ENCODE assay signal across 23 cellular contexts in the genomic region with DNA sequence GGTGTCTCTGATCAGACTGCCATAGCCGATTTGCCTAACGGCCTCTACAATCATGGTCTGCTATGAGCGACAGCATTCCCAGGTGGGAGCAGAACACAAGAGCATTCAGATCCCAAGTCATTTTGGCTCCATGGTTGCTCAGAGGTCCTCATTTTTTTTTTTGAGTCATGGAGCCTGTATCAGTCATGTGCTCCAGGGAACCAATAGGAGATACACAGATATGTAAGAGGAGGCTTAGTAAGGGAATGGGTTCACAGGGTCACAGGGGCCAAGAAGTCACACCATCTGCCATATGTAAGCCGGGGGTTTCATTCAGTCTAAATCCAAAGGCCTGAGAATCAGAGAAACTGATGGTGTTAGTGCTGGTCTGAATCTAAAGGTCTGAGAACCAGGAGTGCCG. TPM values are rescaled to one million over a fixed set of nuclear protein-coding genes. Genes with fewer than 3 reads are reported as not detected.
A peak's percentile ranks its signal among the peaks of the same experiment; 100 is the strongest.
DNase-seq lines count a peak whose midpoint lies in the region; ATAC-seq, FAIRE-seq and TF ChIP-seq lines count a peak whose summit lies in the region.
"Had no signal": no experiment of that assay in that cellular context is flagged by ENCODE, and none has a peak within 500 bp of the region (broad histone marks: within the 10 kb centered on the region; RNA-seq: fewer than 3 reads in every experiment).

No MANE protein-coding gene starts in this region.

- H3K9me2 ChIP-seq in hepatocyte (replicated peaks; ENCODE audit: insufficient read depth), result no peaks in the 10 kb centered on the region

- no peak overlapping the region for H2BK5ac ChIP-seq in H1 (ENCODE audit: low read depth, low read length)

- H2BK20ac ChIP-seq in H1 (ENCODE audit: low read length), result no peak overlapping the region

- TF ChIP-seq RAD21 in H1 (IDR thresholded peaks at IDR 0.05 in 1 of 2, conservative IDR thresholded peaks at IDR 0.05 in 1 of 2; ENCODE audit: low read depth in 2 of 2, low read length in 2 of 2), result no peak

- H2AFZ ChIP-seq in H1 (ENCODE audit: low read length) (no peak overlapping the region), hepatocyte (no peak overlapping the region)
- H2AFZ ChIP-seq: GM23248 had no signal

- H3K9me3 ChIP-seq in BLaER1 (peaks cover 11% of the 10 kb centered on the region; the same call in 1 of the 2 replicates), H1 (ENCODE audit: insufficient read depth in 2 of 2, low read depth in 1 of 2, low read length in 1 of 2) (no peaks in the 10 kb centered on the region), hepatocyte (ENCODE audit: low read depth) (no peaks in the 10 kb centered on the region)

- no peak overlapping the region for H3K9ac ChIP-seq in BLaER1
- H3K9ac ChIP-seq in H1 (replicated peaks in 1 of 4; ENCODE audit: extremely low read depth in 1 of 4, low read depth in 3 of 4, low read length in 3 of 4), result no peak overlapping the region
- H3K9ac ChIP-seq: GM23248 had no signal

- no peaks in the 10 kb centered on the region for H4K20me1 ChIP-seq in BLaER1
- H4K20me1 ChIP-seq in H1 (replicated peaks in 1 of 2; ENCODE audit: control insufficient read depth in 1 of 2, insufficient read depth in 2 of 2, low read length in 2 of 2), result peaks cover 0 to 2% of the 10 kb centered on the region in 2 experiments
- no peaks in the 10 kb centered on the region for H4K20me1 ChIP-seq in hepatocyte (ENCODE audit: insufficient read depth, poor library complexity, severe bottlenecking)

- DNase-seq in activated CD8-positive, alpha-beta T cell treated with anti-CD3 and anti-CD28 coated beads, Interleukin-2, amount 10 ng/mL, durations not matched to agents 7 days and 5 days, result no peak
- DNase-seq in activated CD8-positive, alpha-beta T cell treated with anti-CD3 and anti-CD28 coated beads for 36 hours, result no peak
- peak; percentile 10 for DNase-seq in NCI-H82 treated with DMSO at 0.1 percent for 48 hours (lab: John Stamatoyannopoulos, UW; ENCODE audit: unreplicated experiment)
- DNase-seq in H1 (ENCODE audit: low read depth in 1 of 2, low spot score in 2 of 2), result no peak
- no peak for DNase-seq in hepatocyte (ENCODE audit: low spot score)
- DNase-seq in NCI-H2227 treated with DMSO at 0.1 percent for 48 hours (lab: John Stamatoyannopoulos, UW), result no peak
- DNase-seq: C1 segment of cervical spinal cord; Calu3; CD4-positive, alpha-beta memory T cell; COR-L47; DMS53; DMS79 treated with DMSO at 0.1 percent for 48 hours; GF-D8; GM23248; H9 had no signal

- no peaks in the 10 kb centered on the region for H3K79me1 ChIP-seq in H1 (ENCODE audit: low read depth, low read length)

- no peak overlapping the region for H4K5ac ChIP-seq in H1 (ENCODE audit: insufficient read length, low read depth, low read length)

- H2BK120ac ChIP-seq in H1 (replicated peaks; ENCODE audit: low read depth, low read length), result no peak overlapping the region

- no peaks in the 10 kb centered on the region for H3K23me2 ChIP-seq in H1 (ENCODE audit: low read depth, low read length)

- H3K4ac ChIP-seq in H1 (replicated peaks; ENCODE audit: insufficient read length, low read depth, low read length), result no peak overlapping the region

- H3K4me3 ChIP-seq in BLaER1 (no peak overlapping the region), H1 (ENCODE audit: extremely low read depth in 1 of 4, insufficient read depth in 2 of 4, low read depth in 3 of 4, low read length in 4 of 4) (no peak overlapping the region), hepatocyte (no peak overlapping the region)
- H3K4me3 ChIP-seq: GM23248 had no signal

- no peak overlapping the region for H3K4me3 Mint-ChIP-seq in activated CD8-positive, alpha-beta T cell treated with anti-CD3 and anti-CD28 coated beads, Interleukin-2, amount 10 ng/mL, durations not matched to agents 7 days and 5 days
- H3K4me3 Mint-ChIP-seq in activated CD8-positive, alpha-beta T cell treated with anti-CD3 and anti-CD28 coated beads for 36 hours, result no peak overlapping the region
- H3K4me3 Mint-ChIP-seq: B cell, H9 had no signal

- no peak for ATAC-seq in activated CD8-positive, alpha-beta T cell treated with anti-CD3 and anti-CD28 coated beads, Interleukin-2, amount 10 ng/mL, durations not matched to agents 7 days and 5 days
- ATAC-seq in activated CD8-positive, alpha-beta T cell treated with anti-CD3 and anti-CD28 coated beads for 36 hours, result no peak
- ATAC-seq in GM21360 (IDR thresholded peaks at IDR 0.05; ENCODE audit: unreplicated experiment), result no peak
- ATAC-seq: HCT116 had no signal

- TF ChIP-seq CTCF in activated CD8-positive, alpha-beta T cell treated with anti-CD3 and anti-CD28 coated beads for 36 hours (IDR thresholded peaks at IDR 0.05), result no peak
- TF ChIP-seq CTCF in H1 (IDR thresholded peaks at IDR 0.05; ENCODE audit: control extremely low read depth in 1 of 3, insufficient read depth in 1 of 3, low read depth in 1 of 3, low read length in 3 of 3), result no peak
- TF ChIP-seq CTCF in hepatocyte (IDR thresholded peaks at IDR 0.05; ENCODE audit: poor library complexity), result no peak

- H3K36me3 ChIP-seq in BLaER1, result peaks cover 7% of the 10 kb centered on the region; the same call in 1 of the 2 replicates
- H3K36me3 ChIP-seq in H1 (ENCODE audit: control insufficient read depth in 2 of 4, insufficient read depth in 4 of 4, low read length in 3 of 4), result no peaks in the 10 kb centered on the region
- no peaks in the 10 kb centered on the region for H3K36me3 ChIP-seq in hepatocyte (replicated peaks; ENCODE audit: insufficient read depth, low read depth)

- H3K4me2 ChIP-seq in BLaER1, result peak overlapping the region; percentile 76
- no peak overlapping the region for H3K4me2 ChIP-seq in H1 (ENCODE audit: insufficient read depth in 1 of 2, low read depth in 2 of 2, low read length in 2 of 2)
- no peak overlapping the region for H3K4me2 ChIP-seq in hepatocyte

- no peak overlapping the region for H3K23ac ChIP-seq in H1 (ENCODE audit: insufficient read length)

- H3K27me3 Mint-ChIP-seq in activated CD8-positive, alpha-beta T cell treated with anti-CD3 and anti-CD28 coated beads, Interleukin-2, amount 10 ng/mL, durations not matched to agents 7 days and 5 days (ENCODE audit: low read depth), result no peaks in the 10 kb centered on the region
- H3K27me3 Mint-ChIP-seq in activated CD8-positive, alpha-beta T cell treated with anti-CD3 and anti-CD28 coated beads for 36 hours, result no peaks in the 10 kb centered on the region
- H3K27me3 Mint-ChIP-seq: B cell; CD4-positive, alpha-beta memory T cell had no signal

- intact Hi-C loops in activated CD8-positive, alpha-beta T cell treated with anti-CD3 and anti-CD28 coated beads for 36 hours (cut with micrococcal nuclease), result no loop called here

- H3K27me3 ChIP-seq in BLaER1 (no peaks in the 10 kb centered on the region), H1 (replicated peaks in 1 of 4; ENCODE audit: control insufficient read depth in 3 of 4, extremely low read depth in 1 of 4, insufficient read depth in 3 of 4, low read length in 3 of 4) (no peaks in the 10 kb centered on the region), hepatocyte (no peaks in the 10 kb centered on the region)

- H3K14ac ChIP-seq in H1 (ENCODE audit: insufficient read length), result no peak overlapping the region

- POLR2A ChIA-PET in activated CD8-positive, alpha-beta T cell treated with anti-CD3 and anti-CD28 coated beads, Interleukin-2, amount 10 ng/mL, durations not matched to agents 7 days and 5 days (lab: Charles Lee), result no interaction called here
- POLR2A ChIA-PET in activated CD8-positive, alpha-beta T cell treated with anti-CD3 and anti-CD28 coated beads for 36 hours (lab: Charles Lee), result no interaction called here
- POLR2A ChIA-PET in H1 (lab: Charles Lee; ENCODE audit: partially characterized antibody), result no interaction called here

- no peak for FAIRE-seq in H1 (lab: Jason Lieb, UNC)
- FAIRE-seq: A204.1, GM12891, GM18507 had no signal

- H3K79me2 ChIP-seq in H1 (ENCODE audit: control insufficient read depth in 1 of 2, insufficient read depth in 2 of 2, low read length in 2 of 2), result no peaks in the 10 kb centered on the region; a peak in 1 of 4 replicates
- H3K79me2 ChIP-seq in hepatocyte, result no peaks in the 10 kb centered on the region

- CTCF ChIA-PET in activated CD8-positive, alpha-beta T cell treated with anti-CD3 and anti-CD28 coated beads, Interleukin-2, amount 10 ng/mL, durations not matched to agents 7 days and 5 days (lab: Charles Lee), result no interaction called here
- CTCF ChIA-PET in activated CD8-positive, alpha-beta T cell treated with anti-CD3 and anti-CD28 coated beads for 36 hours (lab: Charles Lee), result no interaction called here
- CTCF ChIA-PET in H1 (lab: Charles Lee; ENCODE audit: partially characterized antibody), result no interaction called here

- H4K8ac ChIP-seq in H1 (ENCODE audit: extremely low read depth, insufficient read depth, low read length), result no peak overlapping the region

- H2BK12ac ChIP-seq in H1 (ENCODE audit: low read depth, low read length), result 0 out of 2 replicates have a peak overlapping the region, but pooled peaks have one; percentile 27

- no peak overlapping the region for H3K56ac ChIP-seq in H1 (replicated peaks; ENCODE audit: insufficient read length, low read depth, low read length)

- H3K36me3 Mint-ChIP-seq in activated CD8-positive, alpha-beta T cell treated with anti-CD3 and anti-CD28 coated beads, Interleukin-2, amount 10 ng/mL, durations not matched to agents 7 days and 5 days (ENCODE audit: low read depth), result peaks cover 15% of the 10 kb centered on the region
- peaks cover 1% of the 10 kb centered on the region for H3K36me3 Mint-ChIP-seq in activated CD8-positive, alpha-beta T cell treated with anti-CD3 and anti-CD28 coated beads for 36 hours (ENCODE audit: low read depth)

- no peak overlapping the region for H2AK5ac ChIP-seq in H1 (ENCODE audit: low read depth, low read length)

- no peak overlapping the region for H4K91ac ChIP-seq in H1 (replicated peaks; ENCODE audit: insufficient read length, low read length)

- 95% methylated on average over 5 of the region's 5 CpGs; no CpG with 5 or more reads in 1 of the 2 experiments for WGBS in H1 (ENCODE audit: extremely low coverage in 1 of 2, insufficient coverage in 1 of 2, insufficient read length in 1 of 2, insufficient replicate concordance in 2 of 2, low coverage in 1 of 2, low lambda C conversion rate in 2 of 2, missing lambda C conversion rate in 1 of 2), 2 experiments
- 96% methylated on average over 5 of the region's 5 CpGs for WGBS in hepatocyte (ENCODE audit: low lambda C conversion rate, missing lambda C conversion rate)

- peaks cover 22% of the 10 kb centered on the region for H3K4me1 Mint-ChIP-seq in activated CD8-positive, alpha-beta T cell treated with anti-CD3 and anti-CD28 coated beads, Interleukin-2, amount 10 ng/mL, durations not matched to agents 7 days and 5 days (ENCODE audit: low read depth)
- H3K4me1 Mint-ChIP-seq in activated CD8-positive, alpha-beta T cell treated with anti-CD3 and anti-CD28 coated beads for 36 hours (ENCODE audit: low read depth), result peaks cover 17% of the 10 kb centered on the region
- H3K4me1 Mint-ChIP-seq: B cell, H9 had no signal

- H3K4me1 ChIP-seq in BLaER1, result peaks cover 59% of the 10 kb centered on the region
- no peaks in the 10 kb centered on the region for H3K4me1 ChIP-seq in H1 (replicated peaks in 1 of 4; ENCODE audit: control insufficient read depth in 3 of 4, insufficient read depth in 4 of 4, low read length in 3 of 4)
- H3K4me1 ChIP-seq in hepatocyte (ENCODE audit: insufficient read depth), result no peaks in the 10 kb centered on the region

- H3K9me3 Mint-ChIP-seq in activated CD8-positive, alpha-beta T cell treated with anti-CD3 and anti-CD28 coated beads, Interleukin-2, amount 10 ng/mL, durations not matched to agents 7 days and 5 days (ENCODE audit: insufficient read depth), result no peaks in the 10 kb centered on the region
- H3K9me3 Mint-ChIP-seq in activated CD8-positive, alpha-beta T cell treated with anti-CD3 and anti-CD28 coated beads for 36 hours, result no peaks in the 10 kb centered on the region
- H3K9me3 Mint-ChIP-seq: CD4-positive, alpha-beta memory T cell; H9 had no signal

- H3K27ac Mint-ChIP-seq in activated CD8-positive, alpha-beta T cell treated with anti-CD3 and anti-CD28 coated beads, Interleukin-2, amount 10 ng/mL, durations not matched to agents 7 days and 5 days, result peak overlapping the region; percentile 74
- H3K27ac Mint-ChIP-seq in activated CD8-positive, alpha-beta T cell treated with anti-CD3 and anti-CD28 coated beads for 36 hours, result no peak overlapping the region
- H3K27ac Mint-ChIP-seq: B cell, H9 had no signal

- no peak for TF ChIP-seq EP300 in H1 (IDR thresholded peaks at IDR 0.05; ENCODE audit: borderline replicate concordance in 1 of 2, low read depth in 2 of 2, low read length in 2 of 2)

- no peak for TF ChIP-seq POLR2A in H1 (IDR thresholded peaks at IDR 0.05; ENCODE audit: control extremely low read depth in 1 of 2, low read depth in 2 of 2, low read length in 2 of 2)

- no peak overlapping the region for H3K18ac ChIP-seq in H1 (ENCODE audit: extremely low read depth, low read length)

- no peak overlapping the region for H2BK15ac ChIP-seq in H1 (ENCODE audit: low read length)

- H3K27ac ChIP-seq in BLaER1 (peak overlapping the region; percentile 79), H1 (ENCODE audit: low read depth, low read length) (no peak overlapping the region), hepatocyte (no peak overlapping the region)
- H3K27ac ChIP-seq: 22Rv1, GM23248 had no signal

RNA-seq across cellular contexts. Expression of a gene that starts 36.8 kb away (rescaled TPM):
- 10 to 100 TPM; 12.7 to 13.5 TPM for total RNA-seq in activated CD8-positive, alpha-beta T cell treated with anti-CD3 and anti-CD28 coated beads, Interleukin-2, amount 10 ng/mL, durations not matched to agents 7 days and 5 days
- 1 to 10 TPM; 5.0 to 5.7 TPM for total RNA-seq in activated CD8-positive, alpha-beta T cell treated with anti-CD3 and anti-CD28 coated beads for 36 hours
- 11.2 and 11.5 TPM in 2 replicates for total RNA-seq in H1 (2021; fragmentation: NEBNext Ultra II Directional; extraction: Animal tissue kit (Norgen Biotek cat#: 25700))
- polyA plus RNA-seq in H1 (2011; rRNA removed), result 3.5 and 4.5 TPM in 2 replicates
- 4.4 TPM for polyA plus RNA-seq in H1 (2011; cell fraction: cytosol; rRNA removed)
- 3.1 TPM for polyA plus RNA-seq in H1 (2011; cell fraction: nucleus; rRNA removed)
- polyA plus RNA-seq in H1 (2012, experiment 1 of 2), result 3.5 to 6.4 TPM (median 5.4 TPM) in 4 replicates
- 1.5 TPM for polyA plus RNA-seq in H1 (2012, experiment 2 of 2)
- polyA plus RNA-seq in H1 (2013, experiment 1 of 2), result 6.4 TPM
- 5.9 TPM for polyA plus RNA-seq in H1 (2013, experiment 2 of 2)
- 7.0 and 9.9 TPM in 2 replicates for polyA minus RNA-seq in H1 (2011; rRNA and poly(A)+ RNA removed)
- polyA minus RNA-seq in H1 (2011; cell fraction: cytosol; rRNA and poly(A)+ RNA removed), result 3.7 TPM
- polyA minus RNA-seq in H1 (2011; cell fraction: nucleus; rRNA and poly(A)+ RNA removed), result 8.0 TPM
- 27.2 and 29.9 TPM in 2 replicates for total RNA-seq in hepatocyte
- 22.5 and 28.6 TPM in 2 replicates for polyA plus RNA-seq in hepatocyte
- total RNA-seq: Calu3 had no signal
